8 cellular contexts compared by ENCODE assay signal in genomic region chrX:43557792-43558191, GRCh38.
DNase-seq lines count a peak whose midpoint lies in the region; ATAC-seq and TF ChIP-seq lines count a peak whose summit lies in the region.

No MANE protein-coding gene starts in this region.

- DNase-seq in A172 (ENCODE audit: low spot score) (peak; percentile 43), GM13977 (ENCODE audit: low spot score) (peak; percentile 42), NCI-H2029 treated with DMSO at 0.1 percent for 48 hours (lab: John Stamatoyannopoulos, UW) (peak; percentile 2), T47D (ENCODE audit: low read depth in 1 of 2, low spot score in 1 of 2) (peak; percentile 37 to 75), islet precursor cell (peak; percentile 59)
- DNase-seq in stimulated activated CD4-positive, alpha-beta T cell treated with anti-CD3 and anti-CD28 coated beads, Interleukin-2, amount 100 ng/mL, for 48 hours, result peak; percentile 41 to 58

- in situ Hi-C loops in GM13977 (cut with MboI; ENCODE audit: low pct_unique_long_range_greater_than_20kb, low sequenced_read_pairs, unreplicated experiment), result loop anchor here (25.0 kb wide), 1 partner anchor 1770 kb away; no protein-coding TSS in a partner anchor
- in situ Hi-C loops in T47D (cut with HindIII; ENCODE audit: low pct_unique_long_range_greater_than_20kb, low sequenced_read_pairs), result no loop called here

- ATAC-seq in HG03571 (IDR thresholded peaks at IDR 0.05; ENCODE audit: unreplicated experiment), result no peak

- TF ChIP-seq CTCF in GM13977 (IDR thresholded peaks at IDR 0.05; ENCODE audit: extremely low read depth, insufficient read depth, missing control alignments), result peak; percentile 77
- peak; percentile 78 for TF ChIP-seq CTCF in VCaP (conservative IDR thresholded peaks at IDR 0.05)

- H3K27ac ChIP-seq in VCaP, result no peak overlapping the region

Comparison
In these comparisons a context has a peak if more than half of its experiments do, and no peak if none do; other contexts are left out.
1. DNase-seq: peak in every context shown above with its lines; median percentile 59 in islet precursor cell; 56 in T47D; 50 in stimulated activated CD4-positive, alpha-beta T cell treated with anti-CD3 and anti-CD28 coated beads, Interleukin-2, amount 100 ng/mL, for 48 hours; 43 in A172; 42 in GM13977; 2 in NCI-H2029 treated with DMSO at 0.1 percent for 48 hours.